ENCODE assay signal across 21 cellular contexts in the genomic region with DNA sequence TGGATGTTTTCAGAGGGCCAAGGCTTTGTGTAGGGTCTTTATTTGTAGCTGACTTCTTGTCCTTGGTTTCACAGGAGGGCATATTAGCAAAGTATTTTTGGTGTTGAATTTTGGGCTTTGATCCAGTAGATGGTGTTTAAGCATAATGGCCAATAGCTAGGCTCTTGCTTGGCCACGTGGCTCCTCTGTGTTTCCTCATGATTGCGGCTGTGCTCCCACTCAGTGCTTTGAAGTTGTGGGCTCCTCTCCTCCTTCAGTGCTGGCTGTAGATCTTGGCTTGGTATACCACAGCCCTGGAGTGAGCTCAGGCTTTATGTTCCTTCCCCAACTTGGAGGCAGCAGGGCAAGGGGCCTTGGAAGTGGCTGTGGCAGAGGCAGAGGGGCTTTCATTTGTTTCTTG.
"Had no signal": no experiment of that assay in that cellular context is flagged by ENCODE, and none has a peak within 500 bp of the region (broad histone marks: within the 10 kb centered on the region; RNA-seq: fewer than 3 reads in every experiment).

No MANE protein-coding gene starts in this region.

- H3K36me3 ChIP-seq: SJSA1 had no signal

- H3K4me1 ChIP-seq: SJSA1 had no signal

- H3K27ac ChIP-seq: HL-60, KMS-11, SJSA1, SK-N-MC had no signal

- H3K4me3 ChIP-seq: SJSA1, SK-N-MC had no signal

- H3K9me3 ChIP-seq: SJSA1 had no signal

- H3K27me3 ChIP-seq: SJSA1 had no signal

- H3K4me2 ChIP-seq: KMS-11 had no signal

- H3K9ac ChIP-seq: KMS-11 had no signal

- DNase-seq: IMR-90, Kasumi-1, MM.1S, NCI-H1092 treated with DMSO at 0.1 percent for 48 hours, NCI-H1436, NCI-H187 treated with DMSO at 0.1 percent for 48 hours, NCI-H2029 treated with DMSO at 0.1 percent for 48 hours, NCI-H2171 treated with DMSO at 0.1 percent for 48 hours, NCI-H226, NCI-H446, NCI-H510A, NCI-H524 treated with DMSO at 0.1 percent for 48 hours, NCI-H69, NCI-H774, Right ventricle myocardium superior, RPMI8226, SIG-M5 had no signal
